Comparison of ENCODE assay signal across 24 cellular contexts in the genomic region with DNA sequence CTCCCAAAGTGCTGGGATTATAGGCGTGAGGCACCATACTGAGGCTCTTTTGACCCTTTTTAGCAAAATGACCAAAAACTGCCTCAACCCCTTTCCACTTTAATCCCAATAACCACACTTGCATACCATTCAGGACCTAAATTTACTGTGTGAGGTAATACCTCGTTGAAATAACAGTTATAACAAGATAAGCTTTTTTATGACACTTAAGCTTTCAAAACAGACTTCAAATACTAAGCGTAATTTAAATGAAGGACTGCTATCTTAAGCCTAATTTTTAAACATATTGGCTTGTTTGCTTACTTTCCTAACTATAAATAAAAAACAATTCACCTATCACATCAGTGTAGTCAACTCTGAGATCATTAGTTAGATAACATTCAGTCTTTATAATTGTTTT.
"Had no signal": no experiment of that assay in that cellular context is flagged by ENCODE, and none has a peak within 500 bp of the region (broad histone marks: within the 10 kb centered on the region; RNA-seq: fewer than 3 reads in every experiment).

No MANE protein-coding gene starts in this region.

- H3K27ac ChIP-seq: adrenal gland, ascending aorta, brain microvascular endothelial cell, esophagus muscularis mucosa, heart right ventricle, lower lobe of right lung, spleen, suprapubic skin, tibial artery, WERI-Rb-1 had no signal

- H3K36me3 Mint-ChIP-seq: activated naive CD8-positive, alpha-beta T cell treated with anti-CD3 and anti-CD28 coated beads for 36 hours had no signal

- H3K27me3 Mint-ChIP-seq: activated CD4-positive, alpha-beta memory T cell treated with anti-CD3 and anti-CD28 coated beads for 36 hours; activated CD4-positive, alpha-beta T cell treated with anti-CD3 and anti-CD28 coated beads, Interleukin-2, amount 10 ng/mL, durations not matched to agents 24 days and 14 days; activated naive CD8-positive, alpha-beta T cell treated with anti-CD3 and anti-CD28 coated beads for 36 hours; naive thymus-derived CD8-positive, alpha-beta T cell had no signal

- H3K4me1 ChIP-seq: suprapubic skin had no signal

- H3K9me3 ChIP-seq: adrenal gland, ascending aorta, esophagus muscularis mucosa, heart right ventricle, lower lobe of right lung, spleen, suprapubic skin, tibial artery had no signal

- H3K4me3 ChIP-seq: adrenal gland, ascending aorta, esophagus muscularis mucosa, heart right ventricle, lower lobe of right lung, spleen, suprapubic skin, tibial artery had no signal

- H3K9me3 Mint-ChIP-seq: activated CD4-positive, alpha-beta memory T cell treated with anti-CD3 and anti-CD28 coated beads for 36 hours; activated CD4-positive, alpha-beta T cell treated with anti-CD3 and anti-CD28 coated beads, Interleukin-2, amount 10 ng/mL, durations not matched to agents 24 days and 14 days; activated naive CD4-positive, alpha-beta T cell treated with anti-CD3 and anti-CD28 coated beads for 36 hours; activated naive CD8-positive, alpha-beta T cell treated with anti-CD3 and anti-CD28 coated beads for 36 hours; activated T-helper 1 cell treated with anti-CD3 and anti-CD28 coated beads, Interleukin-12 subunit alpha, Interleukin-12 subunit beta, Interleukin-2, Interleukin-4 antibody, amounts not matched to agents 30 ng/mL and 10 ng/mL and 1 ng/mL, durations not matched to agents 14 hours and 24 hours and 36 hours; naive thymus-derived CD8-positive, alpha-beta T cell; neural crest cell had no signal

- ATAC-seq: naive thymus-derived CD8-positive, alpha-beta T cell had no signal

- H3K27me3 ChIP-seq: adrenal gland, ascending aorta, brain microvascular endothelial cell, esophagus muscularis mucosa, heart right ventricle, spleen, suprapubic skin, tibial artery had no signal

- H3K4me1 Mint-ChIP-seq: activated CD4-positive, alpha-beta T cell treated with anti-CD3 and anti-CD28 coated beads, Interleukin-2, amount 10 ng/mL, durations not matched to agents 24 days and 14 days; activated naive CD8-positive, alpha-beta T cell treated with anti-CD3 and anti-CD28 coated beads for 36 hours had no signal

- H3K27ac Mint-ChIP-seq: activated CD4-positive, alpha-beta memory T cell treated with anti-CD3 and anti-CD28 coated beads for 36 hours; activated CD4-positive, alpha-beta T cell treated with anti-CD3 and anti-CD28 coated beads, Interleukin-2, amount 10 ng/mL, durations not matched to agents 24 days and 14 days; activated naive CD4-positive, alpha-beta T cell treated with anti-CD3 and anti-CD28 coated beads for 36 hours; activated naive CD8-positive, alpha-beta T cell treated with anti-CD3 and anti-CD28 coated beads for 36 hours; activated T-helper 1 cell treated with anti-CD3 and anti-CD28 coated beads, Interleukin-12 subunit alpha, Interleukin-12 subunit beta, Interleukin-2, Interleukin-4 antibody, amounts not matched to agents 30 ng/mL and 10 ng/mL and 1 ng/mL, durations not matched to agents 14 hours and 24 hours and 36 hours; naive thymus-derived CD8-positive, alpha-beta T cell had no signal

- H3K4me3 Mint-ChIP-seq: activated CD4-positive, alpha-beta memory T cell treated with anti-CD3 and anti-CD28 coated beads for 36 hours; activated CD4-positive, alpha-beta T cell treated with anti-CD3 and anti-CD28 coated beads, Interleukin-2, amount 10 ng/mL, durations not matched to agents 24 days and 14 days; activated naive CD4-positive, alpha-beta T cell treated with anti-CD3 and anti-CD28 coated beads for 36 hours; activated naive CD8-positive, alpha-beta T cell treated with anti-CD3 and anti-CD28 coated beads for 36 hours; activated T-helper 1 cell treated with anti-CD3 and anti-CD28 coated beads, Interleukin-12 subunit alpha, Interleukin-12 subunit beta, Interleukin-2, Interleukin-4 antibody, amounts not matched to agents 30 ng/mL and 10 ng/mL and 1 ng/mL, durations not matched to agents 14 hours and 24 hours and 36 hours; naive thymus-derived CD8-positive, alpha-beta T cell; neural crest cell had no signal

- DNase-seq: activated CD4-positive, CD25-positive, alpha-beta regulatory T cell treated with anti-CD3 and anti-CD28 coated beads, Interleukin-2, amount 50 U/mL, for 72 hours; activated CD8-positive, alpha-beta memory T cell treated with anti-CD3 and anti-CD28 coated beads, Interleukin-2, amount 50 U/mL, for 4 hours; activated effector memory CD4-positive, alpha-beta T cell treated with anti-CD3 and anti-CD28 coated beads, Interleukin-2, amount 50 U/mL, for 16 hours; activated T-cell treated with anti-CD3 and anti-CD28 coated beads, Interleukin-2, amount 50 U/mL, for 1 hour; kidney glomerular epithelial cell; spleen; stimulated activated naive CD4-positive, alpha-beta T cell; T1000 had no signal

- H3K36me3 ChIP-seq: adrenal gland, ascending aorta, brain microvascular endothelial cell had no signal
